Comparison of ENCODE assay signal across 22 cellular contexts in genomic region chr18:79360933-79361332, GRCh38. TPM values are rescaled to one million over a fixed set of nuclear protein-coding genes. Genes with fewer than 3 reads are reported as not detected.
DNase-seq lines count a peak whose midpoint lies in the region; FAIRE-seq and TF ChIP-seq lines count a peak whose summit lies in the region.
"Had no signal": no experiment of that assay in that cellular context is flagged by ENCODE, and none has a peak within 500 bp of the region (broad histone marks: within the 10 kb centered on the region; RNA-seq: fewer than 3 reads in every experiment).

No MANE protein-coding gene starts in this region.

- H3K27me3 ChIP-seq in H7 (ENCODE audit: control insufficient read depth, insufficient read depth, low read length) (no peaks in the 10 kb centered on the region), astrocyte (ENCODE audit: insufficient read depth, low read length) (no peaks in the 10 kb centered on the region)
- H3K27me3 ChIP-seq: BE2C; BLaER1 treated with 17β-estradiol and CSF1 and Interleukin-3, amounts not matched to agents 10 nM and 100 nM had no signal

- no peak overlapping the region for H3K9ac ChIP-seq in astrocyte (ENCODE audit: low read length)
- H3K9ac ChIP-seq: BLaER1 treated with 17β-estradiol and CSF1 and Interleukin-3, amounts not matched to agents 10 nM and 100 nM had no signal

- no peak for FAIRE-seq in astrocyte (lab: Jason Lieb, UNC)
- FAIRE-seq: A204.1, GM12891, GM18507, H54 had no signal

- H2AFZ ChIP-seq in astrocyte (ENCODE audit: low read depth, low read length) = no peak overlapping the region
- H2AFZ ChIP-seq: GM23338 had no signal

- DNase-seq in H7 (peak; percentile 19), astrocyte (ENCODE audit: low read depth) (no peak), islet precursor cell (peak; percentile 33), lower leg skin (ENCODE audit: low spot score in 2 of 2) (no peak), 8988T (no peak), caudate nucleus (lab: John Stamatoyannopoulos, UW) (no peak)
- DNase-seq: AML-193; BE2C; Calu3; CD4-positive, alpha-beta memory T cell; COR-L47; DMS53; DMS79 treated with DMSO at 0.1 percent for 48 hours; GF-D8; HCEC 1CT had no signal

- no peak for TF ChIP-seq CTCF in astrocyte (IDR thresholded peaks at IDR 0.05; ENCODE audit: insufficient read depth, low read depth, low read length)
- TF ChIP-seq CTCF in lower leg skin (IDR thresholded peaks at IDR 0.05) = no peak

- H3K4me2 ChIP-seq in astrocyte (ENCODE audit: low read length) = peak overlapping the region; percentile 75
- H3K4me2 ChIP-seq: BLaER1 treated with 17β-estradiol and CSF1 and Interleukin-3, amounts not matched to agents 10 nM and 100 nM; GM23338 had no signal

- peaks cover 5% of the 10 kb centered on the region for H3K9me3 Mint-ChIP-seq in astrocyte (ENCODE audit: unreplicated experiment)
- H3K9me3 Mint-ChIP-seq: GM23338 had no signal

- peaks cover 19% of the 10 kb centered on the region for H3K4me1 ChIP-seq in astrocyte (ENCODE audit: insufficient read depth, low read length)
- H3K4me1 ChIP-seq: BE2C had no signal

- H3K4me1 Mint-ChIP-seq in astrocyte (ENCODE audit: low read depth, unreplicated experiment) = peaks cover 16% of the 10 kb centered on the region
- H3K4me1 Mint-ChIP-seq: CD14-positive monocyte had no signal

- H3K4me3 ChIP-seq in H7 (ENCODE audit: insufficient read depth, low read depth, low read length) = no peak overlapping the region
- H3K4me3 ChIP-seq in astrocyte (ENCODE audit: insufficient read depth, low read depth, low read length) = no peak overlapping the region
- no peak overlapping the region for H3K4me3 ChIP-seq in lower leg skin (ENCODE audit: low read depth, poor library complexity, severe bottlenecking)
- H3K4me3 ChIP-seq: BLaER1 treated with 17β-estradiol and CSF1 and Interleukin-3, amounts not matched to agents 10 nM and 100 nM; GM23338 had no signal

- no peak overlapping the region for H3K27ac Mint-ChIP-seq in astrocyte (ENCODE audit: unreplicated experiment)
- H3K27ac Mint-ChIP-seq: GM23338 had no signal

- H3K9me3 ChIP-seq in astrocyte (ENCODE audit: insufficient read depth, low read depth, low read length) = no peaks in the 10 kb centered on the region
- H3K9me3 ChIP-seq: BE2C had no signal

- intact Hi-C loops in lower leg skin (cut with DNase I; ENCODE audit: low total_unique reads) = no loop called here

- H3K36me3 ChIP-seq in H7 (replicated peaks; ENCODE audit: control insufficient read depth, insufficient read depth, low read length) (no peaks in the 10 kb centered on the region; the same call in 1 of the 2 replicates), astrocyte (ENCODE audit: insufficient read depth, low read length) (peaks cover 3% of the 10 kb centered on the region)
- H3K36me3 ChIP-seq: BE2C had no signal

- H4K20me1 ChIP-seq in astrocyte (ENCODE audit: insufficient read depth, low read length) = no peaks in the 10 kb centered on the region

- no peak overlapping the region for H3K4me3 Mint-ChIP-seq in astrocyte (ENCODE audit: unreplicated experiment)
- H3K4me3 Mint-ChIP-seq: CD14-positive monocyte; CD4-positive, alpha-beta memory T cell; GM23338 had no signal

- no peaks in the 10 kb centered on the region for H3K79me2 ChIP-seq in astrocyte (ENCODE audit: insufficient read depth, low read length)

- TF ChIP-seq POLR2A in lower leg skin (IDR thresholded peaks at IDR 0.05) = no peak

- peak overlapping the region; percentile 75 for H3K27ac ChIP-seq in astrocyte (ENCODE audit: low read depth, low read length)
- no peak overlapping the region for H3K27ac ChIP-seq in caudate nucleus (ENCODE audit: low read depth, low read length)
- H3K27ac ChIP-seq: BLaER1 treated with 17β-estradiol and CSF1 and Interleukin-3, amounts not matched to agents 10 nM and 100 nM had no signal

- H3K36me3 Mint-ChIP-seq in astrocyte (ENCODE audit: low read depth, unreplicated experiment) = peaks cover 5% of the 10 kb centered on the region

- WGBS in lower leg skin, 2 donors = 94 to 95% methylated on average over 12 of the region's 12 CpGs

- H3K27me3 Mint-ChIP-seq in astrocyte (ENCODE audit: low read depth, unreplicated experiment) = no peaks in the 10 kb centered on the region
- H3K27me3 Mint-ChIP-seq: CD4-positive, alpha-beta memory T cell had no signal

RNA-seq across cellular contexts. Expression of gene NFATC1, which starts 34.8 kb away (rescaled TPM):
- total RNA-seq in H7 (2014; rRNA removed; shearing (Covaris generic)) = 14.1 and 14.5 TPM in 2 replicates
- total RNA-seq in astrocyte (10.6 and 11.0 TPM in 2 replicates), lower leg skin (10 to 100 TPM; 14.0 to 22.4 (median 15.0) TPM)

Comparison
In these comparisons a context has a peak if more than half of its experiments do, and no peak if none do; other contexts are left out.
1. DNase-seq: peak in H7 (single experiment) and islet precursor cell (single experiment); none in astrocyte (single experiment), lower leg skin (0 of 2), 8988T (single experiment) and caudate nucleus (0 of 61).